In genomic region chr1:223811634-223812101, GRCh38 we compare ENCODE assay signal across 8 cellular contexts. TPM values are rescaled to one million over a fixed set of nuclear protein-coding genes. Genes with fewer than 3 reads are reported as not detected.
DNase-seq lines count a peak whose midpoint lies in the region; ATAC-seq and TF ChIP-seq lines count a peak whose summit lies in the region.

No MANE protein-coding gene starts in this region.

- no peak overlapping the region for H3K4me3 ChIP-seq in left lung

- H3K4me1 ChIP-seq in left lung = peaks cover 0 to 13% of the 10 kb centered on the region in 2 donors

- H3K9me3 Mint-ChIP-seq in brain = peaks cover 0 to 6% (median 3%) of the 10 kb centered on the region in 5 experiments

- intact Hi-C loops in left lung (cut with DNase I) = no loop called here

- ATAC-seq in left lung (peak; percentile 64), HG02870 (IDR thresholded peaks at IDR 0.05; ENCODE audit: unreplicated experiment) (no peak)

- H3K27me3 ChIP-seq in left lung = no peaks in the 10 kb centered on the region

- TF ChIP-seq CTCF in brain (conservative IDR thresholded peaks at IDR 0.05) (peak; percentile 71 to 72), left lung (IDR thresholded peaks at IDR 0.05) (peak; percentile 10 to 30)

- H3K36me3 ChIP-seq in left lung = peaks cover 0 to 56% of the 10 kb centered on the region in 2 donors

- DNase-seq in NCI-H748 (lab: John Stamatoyannopoulos, UW; ENCODE audit: unreplicated experiment) (peak; percentile 19), NCI-H748 treated with DMSO at 0.1 percent for 48 hours (lab: John Stamatoyannopoulos, UW) (no peak), NCI-H1092 treated with DMSO at 0.1 percent for 48 hours (lab: John Stamatoyannopoulos, UW) (peak; percentile 33), left lung (no peak), NCI-H1048 (lab: John Stamatoyannopoulos, UW) (no peak), OCI-M2 (lab: John Stamatoyannopoulos, UW; ENCODE audit: unreplicated experiment) (no peak)

- peaks cover 57% of the 10 kb centered on the region for H3K36me3 Mint-ChIP-seq in brain

- H3K27me3 Mint-ChIP-seq in brain = peaks cover 3% of the 10 kb centered on the region

- peaks cover 12% of the 10 kb centered on the region for H3K4me1 Mint-ChIP-seq in brain

- H3K27ac Mint-ChIP-seq in brain = peak overlapping the region in 2 of 5 experiments; percentile 55 to 62

- H3K9me3 ChIP-seq in left lung = no peaks in the 10 kb centered on the region

- H3K27ac ChIP-seq in left lung = no peak overlapping the region

- H3K4me3 Mint-ChIP-seq in brain = no peak overlapping the region

RNA-seq across cellular contexts. Expression of gene TP53BP2, which starts 34.1 kb away (rescaled TPM):
- 50.6 TPM for polyA plus RNA-seq in brain (ENCODE audit: insufficient read depth, low read depth, low replicate concordance)
- 10 to 100 TPM; 54.2 to 58.2 TPM for total RNA-seq in left lung

Comparison
In these comparisons a context has a peak if more than half of its experiments do, and no peak if none do; other contexts are left out.
1. DNase-seq: peak in NCI-H748 (single experiment) and NCI-H1092 treated with DMSO at 0.1 percent for 48 hours (single experiment); none in NCI-H748 treated with DMSO at 0.1 percent for 48 hours (single experiment), left lung (0 of 2), NCI-H1048 (single experiment) and OCI-M2 (single experiment).